8 cellular contexts compared by ENCODE assay signal in genomic region chr9:92097997-92098482, GRCh38. TPM values are rescaled to one million over a fixed set of nuclear protein-coding genes. Genes with fewer than 3 reads are reported as not detected.
DNase-seq lines count a peak whose midpoint lies in the region; ATAC-seq lines count a peak whose summit lies in the region.

No MANE protein-coding gene starts in this region.

- H3K4me3 ChIP-seq in SJCRH30: no peak overlapping the region

- H3K27me3 ChIP-seq in SJCRH30: no peaks in the 10 kb centered on the region

- no peaks in the 10 kb centered on the region for H3K4me1 ChIP-seq in SJCRH30

- peak; percentile 9 for DNase-seq in activated T-cell treated with anti-CD3 and anti-CD28 coated beads for 24 hours (ENCODE audit: low read depth)
- no peak for DNase-seq in activated T-cell treated with anti-CD3 and anti-CD28 coated beads for 4 hours
- peak in 53 of 61 donors; percentile 13 to 87 (median 51) for DNase-seq in caudate nucleus (lab: John Stamatoyannopoulos, UW)
- peak; percentile 95 to 96 for DNase-seq in left colon
- DNase-seq in stimulated activated CD4-positive, alpha-beta T cell treated with anti-CD3 and anti-CD28 coated beads, TNF-alpha, amount 100 ng/mL, for 48 hours (ENCODE audit: low read depth in 3 of 3): peak in 2 of 3 donors; percentile 36 to 73
- no peak for DNase-seq in NCI-H1930 (lab: John Stamatoyannopoulos, UW)
- no peak for DNase-seq in SJCRH30

- H3K36me3 ChIP-seq in SJCRH30: peaks cover 15% of the 10 kb centered on the region

- peak overlapping the region; percentile 63 for H3K27ac ChIP-seq in caudate nucleus (ENCODE audit: low read depth, low read length)
- no peak overlapping the region for H3K27ac ChIP-seq in SJCRH30

- ATAC-seq in left colon: peak; percentile 92
- ATAC-seq in HG03280 (IDR thresholded peaks at IDR 0.05; ENCODE audit: unreplicated experiment): no peak

- intact Hi-C loops in left colon (cut with DNase I, micrococcal nuclease): no loop called here

- 0 out of 2 replicates have a peak, but pooled peaks cover 3% of the 10 kb centered on the region for H3K9me3 ChIP-seq in SJCRH30 (replicated peaks)

RNA-seq across cellular contexts. Expression of gene SPTLC1, which starts 17.2 kb away (rescaled TPM):
- total RNA-seq in left colon: 10 to 100 TPM; 74.3 to 81.7 TPM
- 112 and 121 TPM in 2 replicates for total RNA-seq in SJCRH30 (2014; rRNA removed; shearing (Covaris generic))

Comparison
In these comparisons a context has a peak if more than half of its experiments do, and no peak if none do; other contexts are left out.
1. DNase-seq: peak in activated T-cell treated with anti-CD3 and anti-CD28 coated beads for 24 hours (single experiment), caudate nucleus (53 of 61), left colon (2 of 2) and stimulated activated CD4-positive, alpha-beta T cell treated with anti-CD3 and anti-CD28 coated beads, TNF-alpha, amount 100 ng/mL, for 48 hours (2 of 3); none in activated T-cell treated with anti-CD3 and anti-CD28 coated beads for 4 hours (single experiment), NCI-H1930 (0 of 2) and SJCRH30 (0 of 2).